Comparison of ENCODE assay signal across 8 cellular contexts in genomic region chr5:44774279-44774880, GRCh38. TPM values are rescaled to one million over a fixed set of nuclear protein-coding genes. Genes with fewer than 3 reads are reported as not detected.
A peak's percentile ranks its signal among the peaks of the same experiment; 100 is the strongest.
DNase-seq lines count a peak whose midpoint lies in the region; ATAC-seq and TF ChIP-seq lines count a peak whose summit lies in the region.

No MANE protein-coding gene starts in this region.

- no peak overlapping the region for H3K4me2 ChIP-seq in OCI-LY3 (ENCODE audit: low read length)

- no peaks in the 10 kb centered on the region for H3K4me1 Mint-ChIP-seq in endothelial cell (ENCODE audit: unreplicated experiment)

- H4K20me1 ChIP-seq in OCI-LY3 (ENCODE audit: insufficient read depth, low read length): no peaks in the 10 kb centered on the region

- no peaks in the 10 kb centered on the region for H3K36me3 Mint-ChIP-seq in endothelial cell (ENCODE audit: low read depth, unreplicated experiment)

- no peaks in the 10 kb centered on the region for H3K79me2 ChIP-seq in OCI-LY3 (ENCODE audit: low read length)

- no peaks in the 10 kb centered on the region for H3K9me3 Mint-ChIP-seq in endothelial cell (ENCODE audit: unreplicated experiment)

- no peaks in the 10 kb centered on the region for H3K9me3 ChIP-seq in OCI-LY3 (ENCODE audit: insufficient read depth, low read length)

- H3K4me1 ChIP-seq in OCI-LY3 (ENCODE audit: low read length): no peaks in the 10 kb centered on the region

- no peak overlapping the region for H3K27ac Mint-ChIP-seq in endothelial cell (ENCODE audit: unreplicated experiment)

- H3K27ac ChIP-seq in OCI-LY3 (ENCODE audit: low read length): no peak overlapping the region

- TF ChIP-seq CTCF in AG10803 (conservative IDR thresholded peaks at IDR 0.05; ENCODE audit: low read length): peak; percentile 63
- peak; percentile 55 for TF ChIP-seq CTCF in OCI-LY3 (IDR thresholded peaks at IDR 0.05; ENCODE audit: low read depth, low read length)
- peak; percentile 63 for TF ChIP-seq CTCF in endothelial cell (IDR thresholded peaks at IDR 0.05; ENCODE audit: unreplicated experiment)

- DNase-seq in AG10803 (ENCODE audit: low read depth): peak; percentile 75
- peak; percentile 31 for DNase-seq in HS-27A (ENCODE audit: low read depth)
- DNase-seq in endothelial cell (ENCODE audit: low spot score): no peak
- DNase-seq in non-pigmented ciliary epithelial cell (ENCODE audit: low read depth): peak; percentile 22
- no peak for DNase-seq in NCI-H1048 (lab: John Stamatoyannopoulos, UW)
- no peak for DNase-seq in left colon

- H3K4me3 ChIP-seq in AG10803 (ENCODE audit: low read length): no peak overlapping the region
- no peak overlapping the region for H3K4me3 ChIP-seq in OCI-LY3 (ENCODE audit: low read length)

- H3K4me3 Mint-ChIP-seq in endothelial cell (ENCODE audit: unreplicated experiment): no peak overlapping the region

- intact Hi-C loops in left colon (cut with DNase I, micrococcal nuclease): loop anchor here in 1 of 2 donors (10.0 kb wide), 1 partner anchor 1040 kb away; no protein-coding TSS in a partner anchor

- no peaks in the 10 kb centered on the region for H3K27me3 ChIP-seq in OCI-LY3 (ENCODE audit: low read depth, low read length)

- peak; percentile 72 for ATAC-seq in GM18517 (IDR thresholded peaks at IDR 0.05; ENCODE audit: unreplicated experiment)
- no peak for ATAC-seq in left colon

- no peak overlapping the region for H3K9ac ChIP-seq in OCI-LY3 (ENCODE audit: low read length)

- no peak overlapping the region for H2AFZ ChIP-seq in OCI-LY3 (ENCODE audit: low read depth, low read length)

- H3K36me3 ChIP-seq in OCI-LY3 (replicated peaks; ENCODE audit: low read depth, low read length): no peaks in the 10 kb centered on the region

- H3K27me3 Mint-ChIP-seq in endothelial cell (ENCODE audit: unreplicated experiment): no peaks in the 10 kb centered on the region

RNA-seq across cellular contexts. Expression of gene MRPS30, which starts 34.4 kb away (rescaled TPM):
- total RNA-seq in endothelial cell (ENCODE audit: unreplicated experiment) (27.6 TPM), left colon (10 to 100 TPM; 44.7 to 46.0 TPM)

Comparison
In these comparisons a context has a peak if more than half of its experiments do, and no peak if none do; other contexts are left out.
1. DNase-seq: peak in AG10803 (single experiment), HS-27A (single experiment) and non-pigmented ciliary epithelial cell (single experiment); none in endothelial cell (single experiment), NCI-H1048 (single experiment) and left colon (0 of 2).
2. Peak in every context shown above with its lines, with median percentiles within 50 percentile points of each other: CTCF ChIP-seq.